In genomic region chr4:107719211-107719926, GRCh38 we compare ENCODE assay signal across 8 cellular contexts. TPM values are rescaled to one million over a fixed set of nuclear protein-coding genes. Genes with fewer than 3 reads are reported as not detected.
A peak's percentile ranks its signal among the peaks of the same experiment; 100 is the strongest.
DNase-seq lines count a peak whose midpoint lies in the region; ATAC-seq, FAIRE-seq and TF ChIP-seq lines count a peak whose summit lies in the region.

No MANE protein-coding gene starts in this region.

- no peak for TF ChIP-seq CTCF in DND-41 (IDR thresholded peaks at IDR 0.05; ENCODE audit: borderline replicate concordance, extremely low read depth, low read length, poor library complexity, severe bottlenecking)
- TF ChIP-seq CTCF in endodermal cell (conservative IDR thresholded peaks at IDR 0.05): no peak

- no peaks in the 10 kb centered on the region for H4K20me1 ChIP-seq in DND-41 (ENCODE audit: insufficient read depth, low read length)

- ATAC-seq in DND-41 (ENCODE audit: insufficient read depth, low read depth): peak; percentile 5; the same call in 2 of the 3 replicates
- peak; percentile 8 for ATAC-seq in GM21360 (IDR thresholded peaks at IDR 0.05; ENCODE audit: unreplicated experiment)
- peak in 3 of 4 experiments; percentile 1 to 2 (median 2) for ATAC-seq in T-cell (replicated peaks in 1 of 4)

- H3K79me2 ChIP-seq in DND-41 (ENCODE audit: insufficient read depth, low read length): peaks cover 5% of the 10 kb centered on the region; the same call in 1 of the 2 replicates

- H3K4me1 ChIP-seq in DND-41 (ENCODE audit: insufficient read depth, low read length) (peaks cover 28% of the 10 kb centered on the region), endodermal cell (ENCODE audit: control insufficient read depth, insufficient read depth, low read length) (no peaks in the 10 kb centered on the region), mononuclear cell (ENCODE audit: insufficient read depth, low read length) (peaks cover 29% of the 10 kb centered on the region)

- H3K9me3 ChIP-seq in DND-41 (ENCODE audit: insufficient read depth, low read length, severe bottlenecking): no peaks in the 10 kb centered on the region
- H3K9me3 ChIP-seq in endodermal cell (ENCODE audit: control insufficient read depth, low read length): no peaks in the 10 kb centered on the region
- no peaks in the 10 kb centered on the region for H3K9me3 ChIP-seq in mononuclear cell (ENCODE audit: low read depth, low read length)

- H3K27ac Mint-ChIP-seq in T-cell (peak overlapping the region; percentile 57 to 65), endodermal cell (peak overlapping the region; percentile 89)

- peaks cover 8% of the 10 kb centered on the region for H3K36me3 Mint-ChIP-seq in T-cell
- peaks cover 17% of the 10 kb centered on the region for H3K36me3 Mint-ChIP-seq in endodermal cell (ENCODE audit: low read depth)

- H2AFZ ChIP-seq in DND-41 (ENCODE audit: low read depth, low read length): peak overlapping the region; percentile 92

- peak overlapping the region; percentile 63 for H3K27ac ChIP-seq in DND-41 (ENCODE audit: low read length)
- peak overlapping the region; percentile 54 for H3K27ac ChIP-seq in endodermal cell (ENCODE audit: low read depth, low read length)

- H3K9me3 Mint-ChIP-seq in T-cell (no peaks in the 10 kb centered on the region), endodermal cell (no peaks in the 10 kb centered on the region)

- H3K27me3 Mint-ChIP-seq in T-cell: no peaks in the 10 kb centered on the region
- peaks cover 11% of the 10 kb centered on the region for H3K27me3 Mint-ChIP-seq in endodermal cell (ENCODE audit: insufficient read depth)

- peak overlapping the region; percentile 90 to 95 (median 92) for H3K4me3 Mint-ChIP-seq in T-cell
- H3K4me3 Mint-ChIP-seq in endodermal cell: peak overlapping the region; percentile 84

- peak overlapping the region; percentile 85 for H3K4me2 ChIP-seq in DND-41 (ENCODE audit: insufficient read depth, low read length)

- CTCF ChIA-PET in T-cell (lab: Charles Lee): interaction anchor here in 1 of 2 donors (2.2 to 2.3 kb wide), 2 partner anchors 16 to 39 kb away, joined by 7 to 10 read pairs; no protein-coding TSS in a partner anchor

- WGBS in endodermal cell (ENCODE audit: insufficient coverage in 1 of 2, insufficient read length in 1 of 2), 2 experiments: 3 to 9% methylated on average over 7 to 28 of the region's 28 CpGs

- H3K4me1 Mint-ChIP-seq in T-cell (peaks cover 33 to 39% (median 34%) of the 10 kb centered on the region in 3 donors), endodermal cell (peaks cover 40% of the 10 kb centered on the region)

- no peaks in the 10 kb centered on the region for H3K27me3 ChIP-seq in DND-41 (ENCODE audit: insufficient read depth, low read length, poor library complexity)
- no peaks in the 10 kb centered on the region for H3K27me3 ChIP-seq in endodermal cell (ENCODE audit: control insufficient read depth, insufficient read depth, low read length, poor library complexity, severe bottlenecking)
- no peaks in the 10 kb centered on the region for H3K27me3 ChIP-seq in mononuclear cell (ENCODE audit: insufficient read depth, low read length)

- POLR2A ChIA-PET in T-cell (lab: Charles Lee): interaction anchor here (0.6 to 1.2 kb wide), 3 partner anchors 901 to 1412 kb away, joined by 3 to 5 read pairs (median 3); partner anchors contain the start of genes OSTC (in 1 of the 2) and RPL34 (in 1 of the 2)

- DNase-seq in DND-41: no peak
- peak; percentile 53 for DNase-seq in HT-29 (ENCODE audit: low spot score)
- peak in 13 of 34 experiments; percentile 1 to 28 (median 9) for DNase-seq in T-cell
- DNase-seq in endodermal cell: peak; percentile 86
- DNase-seq in urothelium cell line (ENCODE audit: low spot score): peak; percentile 61
- DNase-seq in cortex of kidney (lab: John Stamatoyannopoulos, UW): no peak

- peak overlapping the region; percentile 66 to 93 for H3K4me3 ChIP-seq in DND-41 (ENCODE audit: low read depth in 1 of 2, low read length in 2 of 2)
- H3K4me3 ChIP-seq in endodermal cell (ENCODE audit: low read length): peak overlapping the region; percentile 89
- H3K4me3 ChIP-seq in mononuclear cell (ENCODE audit: low read length): peak overlapping the region; percentile 74

- no peak for FAIRE-seq in urothelium cell line (lab: Jason Lieb, UNC)

- H3K36me3 ChIP-seq in DND-41 (ENCODE audit: insufficient read depth, low read length): no peaks in the 10 kb centered on the region; the same call in 1 of the 2 replicates
- H3K36me3 ChIP-seq in endodermal cell (ENCODE audit: control insufficient read depth, insufficient read depth, low read length): peaks cover 8% of the 10 kb centered on the region

- H3K9ac ChIP-seq in DND-41 (ENCODE audit: low read depth, low read length) (peak overlapping the region; percentile 68), endodermal cell (ENCODE audit: extremely low read depth, low read length, poor library complexity, severe bottlenecking) (peak overlapping the region; percentile 23)

RNA-seq across cellular contexts. Expression of gene PAPSS1, which starts 0.7 kb away (rescaled TPM):
- total RNA-seq in HT-29 (2014; rRNA removed; shearing (Covaris generic)): 23.4 and 23.9 TPM in 2 replicates
- 10 to 100 TPM; 11.6 to 22.0 (median 15.7) TPM for total RNA-seq in T-cell
- total RNA-seq in endodermal cell: 100 to 1,000 TPM; 128 to 164 TPM
- 100 TPM for polyA plus RNA-seq in endodermal cell (2013, experiment 1 of 2)
- 91.6 TPM for polyA plus RNA-seq in endodermal cell (2013, experiment 2 of 2)
- total RNA-seq in mononuclear cell: 16.0 TPM

Comparison
In these comparisons a context has a peak if more than half of its experiments do, and no peak if none do; other contexts are left out.
1. DNase-seq: peak in HT-29 (single experiment), endodermal cell (single experiment) and urothelium cell line (single experiment); none in DND-41 (single experiment) and cortex of kidney (single experiment).
2. Peak in every context shown above with its lines, with median percentiles within 50 percentile points of each other: ATAC-seq and H3K4me3 ChIP-seq.